23 cellular contexts compared by ENCODE assay signal in genomic region chr17:9052921-9053320, GRCh38. TPM values are rescaled to one million over a fixed set of nuclear protein-coding genes. Genes with fewer than 3 reads are reported as not detected.
"Had no signal": no experiment of that assay in that cellular context is flagged by ENCODE, and none has a peak within 500 bp of the region (broad histone marks: within the 10 kb centered on the region; RNA-seq: fewer than 3 reads in every experiment).

No MANE protein-coding gene starts in this region.

- H3K27ac ChIP-seq: body of pancreas, coronary artery, gastrocnemius medialis, heart right ventricle, tibial nerve had no signal

- H3K4me1 ChIP-seq: body of pancreas, gastrocnemius medialis, heart right ventricle had no signal

- DNase-seq: activated CD4-positive, alpha-beta memory T cell treated with anti-CD3 and anti-CD28 coated beads for 36 hours; activated CD8-positive, alpha-beta memory T cell treated with anti-CD3 and anti-CD28 coated beads, Interleukin-2, amount 10 ng/mL, durations not matched to agents 7 days and 5 days; activated effector memory CD4-positive, alpha-beta T cell treated with anti-CD3 and anti-CD28 coated beads, Interleukin-2, amount 50 U/mL, for 16 hours; activated T-cell treated with anti-CD3 and anti-CD28 coated beads, Interleukin-2, amount 50 U/mL, for 4 hours; body of pancreas; central memory CD4-positive, alpha-beta T cell; esophagus squamous epithelium; gastrocnemius medialis; heart right ventricle; nucleus accumbens; posterior cingulate gyrus; small intestine; stimulated activated CD4-positive, alpha-beta T cell treated with anti-CD3 and anti-CD28 coated beads, Interleukin-4, amount 100 ng/mL, for 4 hours; stimulated activated CD8-positive, alpha-beta memory T cell treated with anti-CD3 and anti-CD28 coated beads, Interleukin-4, amount 100 ng/mL, for 48 hours; stimulated activated naive CD4-positive, alpha-beta T cell treated with Interleukin-2 at 50 U/mL for 16 hours; substantia nigra had no signal

- H3K36me3 ChIP-seq: gastrocnemius medialis, heart right ventricle, tibial nerve had no signal

- H3K27me3 ChIP-seq: body of pancreas, esophagus squamous epithelium, gastrocnemius medialis, heart right ventricle, tibial nerve had no signal

- ATAC-seq: activated CD8-positive, alpha-beta memory T cell treated with anti-CD3 and anti-CD28 coated beads, Interleukin-2, amount 10 ng/mL, durations not matched to agents 7 days and 5 days; activated naive CD4-positive, alpha-beta T cell treated with anti-CD3 and anti-CD28 coated beads, Interleukin-2, amount 50 U/mL, for 72 hours; activated T-cell treated with anti-CD3 and anti-CD28 coated beads, Interleukin-2, amount 50 U/mL, for 4 hours; body of pancreas; gastrocnemius medialis; heart right ventricle; natural killer cell treated with Interleukin-12 subunit alpha and Interleukin-12 subunit beta and Interleukin-15 and Interleukin-18, amount 100 ng/mL, for 72 hours had no signal

- FAIRE-seq: endothelial cell of umbilical vein, islet of Langerhans, small intestine had no signal

- H3K4me3 ChIP-seq: body of pancreas, coronary artery, esophagus squamous epithelium, gastrocnemius medialis, heart right ventricle, tibial nerve had no signal

- H3K9me3 ChIP-seq: gastrocnemius medialis had no signal

RNA-seq across cellular contexts. Expression of gene NTN1, which starts 31.6 kb away (rescaled TPM):
- total RNA-seq: T-helper 1 cell treated with Interleukin-12 subunit alpha and Interleukin-12 subunit beta and Interleukin-4 antibody, amounts not matched to agents 30 ng/mL and 1 ng/mL, for 36 hours had no signal
